ENCODE assay signal across 23 cellular contexts in genomic region chr7:43716598-43716997, GRCh38.
"Had no signal": no experiment of that assay in that cellular context is flagged by ENCODE, and none has a peak within 500 bp of the region (broad histone marks: within the 10 kb centered on the region; RNA-seq: fewer than 3 reads in every experiment).

No MANE protein-coding gene starts in this region.

- H3K4me1 Mint-ChIP-seq: nephron progenitor cell, neural progenitor cell had no signal

- H3K4me2 ChIP-seq: neural progenitor cell, smooth muscle cell had no signal

- H2AFZ ChIP-seq: neural progenitor cell had no signal

- H3K27me3 Mint-ChIP-seq: naive thymus-derived CD4-positive, alpha-beta T cell; progenitor cell of endocrine pancreas; stimulated activated memory B cell treated with anti-CD40 and anti-IgM and Interleukin-4, amounts not matched to agents 10 μg/mL and 1 μg/mL and 100 μg/mL, for 72 hours; stimulated activated naive CD8-positive, alpha-beta T cell treated with anti-CD3 and anti-CD28 coated beads, Interleukin-15, amount 100 ng/mL, for 72 hours; type B pancreatic cell had no signal

- DNase-seq: hypothalamus; islet precursor cell; left ventricle myocardium inferior; midbrain; mucosa of descending colon; naive thymus-derived CD4-positive, alpha-beta T cell; nephron progenitor cell; ovary; right lobe of liver; stimulated activated CD4-positive, alpha-beta T cell treated with anti-CD3 and anti-CD28 coated beads, Interleukin-2, amount 100 ng/mL, for 24 hours; stimulated activated CD4-positive, alpha-beta T cell treated with anti-CD3 and anti-CD28 coated beads, Interleukin-4, amount 100 ng/mL, for 24 hours; stimulated activated naive CD4-positive, alpha-beta T cell treated with Interleukin-2 at 50 U/mL for 16 hours; stimulated activated naive CD8-positive, alpha-beta T cell treated with anti-CD3 and anti-CD28 coated beads, Interleukin-15, amount 100 ng/mL, for 72 hours; substantia nigra; uterus had no signal

- H3K9me3 Mint-ChIP-seq: stimulated activated memory B cell treated with anti-CD40 and anti-IgM and Interleukin-4, amounts not matched to agents 10 μg/mL and 1 μg/mL and 100 μg/mL, for 72 hours; stimulated activated naive CD8-positive, alpha-beta T cell treated with anti-CD3 and anti-CD28 coated beads, Interleukin-15, amount 100 ng/mL, for 72 hours had no signal

- H3K9me3 ChIP-seq: left ventricle myocardium inferior, mucosa of descending colon, ovary, right atrium auricular region, right lobe of liver, tibial nerve, uterus had no signal

- H3K4me3 Mint-ChIP-seq: naive thymus-derived CD4-positive, alpha-beta T cell; nephron progenitor cell; neural progenitor cell; stimulated activated memory B cell treated with anti-CD40 and anti-IgM and Interleukin-4, amounts not matched to agents 10 μg/mL and 1 μg/mL and 100 μg/mL, for 72 hours; stimulated activated naive CD8-positive, alpha-beta T cell treated with anti-CD3 and anti-CD28 coated beads, Interleukin-15, amount 100 ng/mL, for 72 hours; type B pancreatic cell had no signal

- H3K36me3 ChIP-seq: left ventricle myocardium inferior, neural progenitor cell, ovary, right atrium auricular region, right lobe of liver, uterus had no signal

- H3K27me3 ChIP-seq: neural progenitor cell, ovary, right atrium auricular region, right lobe of liver, tibial nerve, uterus had no signal

- H3K27ac Mint-ChIP-seq: nephron progenitor cell; neural progenitor cell; progenitor cell of endocrine pancreas; stimulated activated memory B cell treated with anti-CD40 and anti-IgM and Interleukin-4, amounts not matched to agents 10 μg/mL and 1 μg/mL and 100 μg/mL, for 72 hours; stimulated activated naive CD8-positive, alpha-beta T cell treated with anti-CD3 and anti-CD28 coated beads, Interleukin-15, amount 100 ng/mL, for 72 hours; type B pancreatic cell had no signal

- H3K27ac ChIP-seq: left ventricle myocardium inferior, neural progenitor cell, ovary, right atrium auricular region, right lobe of liver, tibial nerve, uterus had no signal

- ATAC-seq: mucosa of descending colon; naive thymus-derived CD4-positive, alpha-beta T cell; right lobe of liver; stimulated activated memory B cell treated with anti-CD40 and anti-IgM and Interleukin-4, amounts not matched to agents 10 μg/mL and 1 μg/mL and 100 μg/mL, for 72 hours; stimulated activated naive CD8-positive, alpha-beta T cell treated with anti-CD3 and anti-CD28 coated beads, Interleukin-15, amount 100 ng/mL, for 72 hours had no signal

- H3K4me1 ChIP-seq: neural progenitor cell, right atrium auricular region, uterus had no signal

- H3K9ac ChIP-seq: neural progenitor cell had no signal

- H3K4me3 ChIP-seq: left ventricle myocardium inferior, lung, mucosa of descending colon, neural progenitor cell, ovary, right atrium auricular region, right lobe of liver, smooth muscle cell, tibial nerve, uterus had no signal
